Comparison of ENCODE assay signal across 9 cellular contexts in the genomic region with DNA sequence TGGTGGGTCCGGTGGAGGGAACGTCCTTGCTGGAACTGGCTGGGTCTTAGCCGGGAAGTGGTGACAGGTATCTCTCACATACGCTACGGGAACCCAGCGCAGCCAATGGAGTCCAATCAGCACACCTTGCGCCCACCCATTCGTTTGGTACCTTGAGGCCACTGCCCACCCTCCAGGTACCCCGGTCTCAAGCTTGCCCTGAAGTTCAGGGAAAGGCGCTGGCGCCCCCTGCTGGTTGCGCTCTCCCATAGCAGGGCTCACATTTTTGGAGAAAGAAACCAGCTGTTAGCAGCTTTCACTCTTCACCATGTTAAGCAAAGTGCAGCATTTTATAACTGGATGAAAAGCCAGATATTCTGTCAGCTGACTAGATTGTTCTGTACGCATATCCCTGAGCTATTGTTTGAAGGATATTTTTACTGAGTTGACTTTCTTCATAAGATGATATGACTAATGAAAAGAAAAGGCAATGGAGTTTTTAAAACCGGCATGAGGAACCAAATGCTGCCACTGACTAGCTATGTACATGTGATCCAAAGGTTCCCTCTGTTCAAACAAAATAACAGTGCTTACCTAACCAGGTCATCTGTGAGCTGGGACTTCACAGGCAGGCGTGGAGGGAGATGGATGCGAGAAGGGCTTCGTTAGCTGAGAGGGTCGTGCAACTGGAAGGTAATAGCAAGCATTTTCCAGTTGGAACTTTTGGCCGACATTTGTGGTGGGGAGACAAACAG. TPM values are rescaled to one million over a fixed set of nuclear protein-coding genes. Genes with fewer than 3 reads are reported as not detected.
A peak's percentile ranks its signal among the peaks of the same experiment; 100 is the strongest.
DNase-seq lines count a peak whose midpoint lies in the region; ATAC-seq and TF ChIP-seq lines count a peak whose summit lies in the region.
"Had no signal": no experiment of that assay in that cellular context is flagged by ENCODE, and none has a peak within 500 bp of the region (broad histone marks: within the 10 kb centered on the region; RNA-seq: fewer than 3 reads in every experiment).

No MANE protein-coding gene starts in this region.

- H3K4me1 ChIP-seq in Panc1 (ENCODE audit: control insufficient read depth, insufficient read depth, low read length): no peaks in the 10 kb centered on the region
- no peaks in the 10 kb centered on the region for H3K4me1 ChIP-seq in vagina

- CTCF ChIA-PET in AG04449 (lab: Yijun Ruan, JAX) (interaction anchor here (0.9 to 1.2 kb wide), 2 partner anchors 76 to 702 kb away, joined by 3 read pairs; no protein-coding TSS in a partner anchor), Panc1 (lab: Charles Lee) (interaction anchor here (0.6 to 1.4 kb wide), 2 partner anchors 13 to 18 kb away, joined by 4 to 6 read pairs; no protein-coding TSS in a partner anchor)

- peaks cover 49 to 62% of the 10 kb centered on the region in 2 donors for H3K27me3 Mint-ChIP-seq in stimulated activated naive B cell treated with anti-CD40 and anti-IgM and Interleukin-4, amounts not matched to agents 10 μg/mL and 1 μg/mL and 100 μg/mL, for 72 hours

- in situ Hi-C loops in Panc1 (cut with HindIII; ENCODE audit: low pct_unique_long_range_greater_than_20kb, low sequenced_read_pairs): no loop called here

- peak; percentile 58 for TF ChIP-seq CTCF in AG04449 (IDR thresholded peaks at IDR 0.05; ENCODE audit: insufficient read depth, low read length, missing control alignments)
- TF ChIP-seq CTCF in Panc1 (IDR thresholded peaks at IDR 0.05): peak; percentile 84
- peak; percentile 64 for TF ChIP-seq CTCF in fibroblast of mammary gland (conservative IDR thresholded peaks at IDR 0.05; ENCODE audit: control insufficient read depth, insufficient read depth, low read depth, low read length)
- TF ChIP-seq CTCF in vagina (IDR thresholded peaks at IDR 0.05): no peak

- no peaks in the 10 kb centered on the region for H3K9me3 ChIP-seq in Panc1 (ENCODE audit: control insufficient read depth, insufficient read depth, low read depth, low read length)
- no peaks in the 10 kb centered on the region for H3K9me3 ChIP-seq in vagina

- intact Hi-C loops in Panc1 (cut with micrococcal nuclease; ENCODE audit: unreplicated experiment): no loop called here
- intact Hi-C loops in vagina (cut with DNase I): no loop called here

- no peaks in the 10 kb centered on the region; the same call in 1 of the 2 replicates for H3K27me3 ChIP-seq in Panc1 (ENCODE audit: control insufficient read depth, insufficient read depth, low read length)
- H3K27me3 ChIP-seq in vagina: no peaks in the 10 kb centered on the region

- ATAC-seq in Panc1 (no peak), GM21381 (IDR thresholded peaks at IDR 0.05; ENCODE audit: unreplicated experiment) (no peak), GM18861 (IDR thresholded peaks at IDR 0.05; ENCODE audit: unreplicated experiment) (no peak)
- no peak for ATAC-seq in stimulated activated naive B cell treated with anti-CD40 and anti-IgM and Interleukin-4, amounts not matched to agents 10 μg/mL and 1 μg/mL and 100 μg/mL, for 72 hours (replicated peaks)

- peak overlapping the region; percentile 34 for H3K27ac Mint-ChIP-seq in stimulated activated naive B cell treated with anti-CD40 and anti-IgM and Interleukin-4, amounts not matched to agents 10 μg/mL and 1 μg/mL and 100 μg/mL, for 72 hours

- POLR2A ChIA-PET in AG04449 (lab: Yijun Ruan, JAX) (no interaction called here), Panc1 (lab: Charles Lee) (no interaction called here)

- H3K4me3 Mint-ChIP-seq in stimulated activated naive B cell treated with anti-CD40 and anti-IgM and Interleukin-4, amounts not matched to agents 10 μg/mL and 1 μg/mL and 100 μg/mL, for 72 hours: no peak overlapping the region

- DNase-seq in AG04449 (ENCODE audit: low read depth, low spot score): no peak
- peak; percentile 39 for DNase-seq in Daoy (ENCODE audit: low read depth)
- DNase-seq in Panc1 (ENCODE audit: low read depth, low spot score): no peak
- DNase-seq in fibroblast of mammary gland (ENCODE audit: low read depth): peak; percentile 10
- DNase-seq in stimulated activated naive B cell treated with anti-CD40 and anti-IgM and Interleukin-4, amounts not matched to agents 10 μg/mL and 1 μg/mL and 100 μg/mL, for 72 hours: no peak
- DNase-seq in vagina (ENCODE audit: extremely low spot score in 2 of 2): no peak

- H3K9me3 Mint-ChIP-seq in stimulated activated naive B cell treated with anti-CD40 and anti-IgM and Interleukin-4, amounts not matched to agents 10 μg/mL and 1 μg/mL and 100 μg/mL, for 72 hours: no peaks in the 10 kb centered on the region

- H3K27ac ChIP-seq in Panc1 (ENCODE audit: low read length): no peak overlapping the region
- no peak overlapping the region for H3K27ac ChIP-seq in vagina
- H3K27ac ChIP-seq: epithelial cell of prostate had no signal

- no peaks in the 10 kb centered on the region for H3K36me3 ChIP-seq in Panc1 (ENCODE audit: control insufficient read depth, insufficient read depth, low read length)
- H3K36me3 ChIP-seq in vagina: no peaks in the 10 kb centered on the region

- TF ChIP-seq POLR2A in vagina (IDR thresholded peaks at IDR 0.05): no peak

- peaks cover 2 to 11% of the 10 kb centered on the region in 2 donors for H3K4me1 Mint-ChIP-seq in stimulated activated naive B cell treated with anti-CD40 and anti-IgM and Interleukin-4, amounts not matched to agents 10 μg/mL and 1 μg/mL and 100 μg/mL, for 72 hours

- H3K4me3 ChIP-seq in AG04449 (ENCODE audit: low read depth, low read length): no peak overlapping the region
- no peak overlapping the region for H3K4me3 ChIP-seq in Panc1 (ENCODE audit: low read depth in 2 of 2, low read length in 2 of 2)
- no peak overlapping the region for H3K4me3 ChIP-seq in fibroblast of mammary gland (ENCODE audit: control insufficient read depth, low read depth, low read length)
- H3K4me3 ChIP-seq in vagina: no peak overlapping the region

- H3K36me3 Mint-ChIP-seq in stimulated activated naive B cell treated with anti-CD40 and anti-IgM and Interleukin-4, amounts not matched to agents 10 μg/mL and 1 μg/mL and 100 μg/mL, for 72 hours: no peaks in the 10 kb centered on the region

- no TSS peak for BruUV-seq in Panc1 (replicated peaks; lab: Mats Ljungman, UMichigan)

RNA-seq across cellular contexts. Expression of a gene that starts 43.7 kb away (rescaled TPM):
- not detected in 2 replicates for total RNA-seq in Daoy (2014; rRNA removed; shearing (Covaris generic))
- not detected for total RNA-seq in Panc1 (2021; ENCODE audit: unreplicated experiment)
- not detected for polyA plus RNA-seq in Panc1 (2012; ENCODE audit: insufficient read length)
- not detected for total RNA-seq in vagina

Comparison
In these comparisons a context has a peak if more than half of its experiments do, and no peak if none do; other contexts are left out.
1. DNase-seq: peak in Daoy (single experiment) and fibroblast of mammary gland (single experiment); none in AG04449 (single experiment), Panc1 (single experiment), stimulated activated naive B cell treated with anti-CD40 and anti-IgM and Interleukin-4, amounts not matched to agents 10 μg/mL and 1 μg/mL and 100 μg/mL, for 72 hours (single experiment) and vagina (0 of 2).
2. CTCF ChIP-seq: peak in AG04449 (single experiment), Panc1 (single experiment) and fibroblast of mammary gland (single experiment); none in vagina (0 of 3).